ENCODE assay signal across 24 cellular contexts in genomic region chr4:132059227-132059626, GRCh38.
"Had no signal": no experiment of that assay in that cellular context is flagged by ENCODE, and none has a peak within 500 bp of the region (broad histone marks: within the 10 kb centered on the region; RNA-seq: fewer than 3 reads in every experiment).

No MANE protein-coding gene starts in this region.

- FAIRE-seq: pancreas had no signal

- H3K36me3 ChIP-seq: left ventricle myocardium inferior, pancreas, right lobe of liver, stomach, thyroid gland, transverse colon, upper lobe of left lung had no signal

- H3K4me3 Mint-ChIP-seq: immature natural killer cell; memory B cell; naive thymus-derived CD4-positive, alpha-beta T cell; natural killer cell treated with Interleukin-12 subunit alpha and Interleukin-12 subunit beta and Interleukin-15 and Interleukin-18, amount 100 ng/mL, for 72 hours; stimulated activated naive B cell treated with anti-CD40 and anti-IgM and Interleukin-4, amounts not matched to agents 10 μg/mL and 1 μg/mL and 100 μg/mL, for 72 hours had no signal

- H3K27ac ChIP-seq: left ventricle myocardium inferior, pancreas, psoas muscle, right lobe of liver, stomach, testis, thyroid gland, transverse colon, upper lobe of left lung had no signal

- H3K4me1 ChIP-seq: left ventricle myocardium inferior, pancreas, psoas muscle, right lobe of liver, stomach, testis, thyroid gland, transverse colon, upper lobe of left lung had no signal

- H3K9me3 ChIP-seq: pancreas, psoas muscle, right lobe of liver, testis, thyroid gland, transverse colon, upper lobe of left lung had no signal

- H3K27me3 ChIP-seq: pancreas, right lobe of liver, stomach, testis, thyroid gland, transverse colon, upper lobe of left lung had no signal

- ATAC-seq: mucosa of descending colon; naive thymus-derived CD4-positive, alpha-beta T cell; natural killer cell treated with Interleukin-12 subunit alpha and Interleukin-12 subunit beta and Interleukin-15 and Interleukin-18, amount 100 ng/mL, for 72 hours; pancreas; psoas muscle; right lobe of liver; stimulated activated naive B cell treated with anti-CD40 and anti-IgM and Interleukin-4, amounts not matched to agents 10 μg/mL and 1 μg/mL and 100 μg/mL, for 72 hours; stimulated activated naive CD8-positive, alpha-beta T cell treated with anti-CD3 and anti-CD28 coated beads, Interleukin-15, Interleukin-2, amounts not matched to agents 100 U/mL and 50 U/mL, for 24 hours had no signal

- DNase-seq: hypothalamus; immature natural killer cell; left ventricle myocardium inferior; midbrain; mucosa of descending colon; naive thymus-derived CD4-positive, alpha-beta T cell; nucleus accumbens; pancreas; posterior cingulate gyrus; psoas muscle; right lobe of liver; stimulated activated CD4-positive, alpha-beta T cell treated with anti-CD3 and anti-CD28 coated beads, Interleukin-1b, Interleukin-23, amount 100 ng/mL, for 48 hours; stimulated activated CD4-positive, alpha-beta T cell treated with anti-CD3 and anti-CD28 coated beads, Interleukin-2, amount 100 ng/mL, for 48 hours; stimulated activated naive B cell treated with anti-CD40 and anti-IgM and Interleukin-4, amounts not matched to agents 10 μg/mL and 1 μg/mL and 100 μg/mL, for 72 hours; stimulated activated naive CD8-positive, alpha-beta T cell treated with anti-CD3 and anti-CD28 coated beads, Interleukin-15, Interleukin-2, amounts not matched to agents 100 U/mL and 50 U/mL, for 24 hours; stomach; testis; thyroid gland; transverse colon; upper lobe of left lung had no signal

- H3K4me1 Mint-ChIP-seq: immature natural killer cell; memory B cell; naive thymus-derived CD4-positive, alpha-beta T cell had no signal

- H3K36me3 Mint-ChIP-seq: memory B cell; naive thymus-derived CD4-positive, alpha-beta T cell; natural killer cell treated with Interleukin-12 subunit alpha and Interleukin-12 subunit beta and Interleukin-15 and Interleukin-18, amount 100 ng/mL, for 72 hours; stimulated activated naive B cell treated with anti-CD40 and anti-IgM and Interleukin-4, amounts not matched to agents 10 μg/mL and 1 μg/mL and 100 μg/mL, for 72 hours had no signal

- H3K27me3 Mint-ChIP-seq: memory B cell; naive thymus-derived CD4-positive, alpha-beta T cell; natural killer cell treated with Interleukin-12 subunit alpha and Interleukin-12 subunit beta and Interleukin-15 and Interleukin-18, amount 100 ng/mL, for 72 hours; stimulated activated naive B cell treated with anti-CD40 and anti-IgM and Interleukin-4, amounts not matched to agents 10 μg/mL and 1 μg/mL and 100 μg/mL, for 72 hours had no signal

- H3K4me2 ChIP-seq: smooth muscle cell had no signal

- H3K4me3 ChIP-seq: left ventricle myocardium inferior, lung, mucosa of descending colon, pancreas, psoas muscle, right lobe of liver, smooth muscle cell, stomach, testis, thyroid gland, transverse colon, upper lobe of left lung had no signal
